In the genomic region with DNA sequence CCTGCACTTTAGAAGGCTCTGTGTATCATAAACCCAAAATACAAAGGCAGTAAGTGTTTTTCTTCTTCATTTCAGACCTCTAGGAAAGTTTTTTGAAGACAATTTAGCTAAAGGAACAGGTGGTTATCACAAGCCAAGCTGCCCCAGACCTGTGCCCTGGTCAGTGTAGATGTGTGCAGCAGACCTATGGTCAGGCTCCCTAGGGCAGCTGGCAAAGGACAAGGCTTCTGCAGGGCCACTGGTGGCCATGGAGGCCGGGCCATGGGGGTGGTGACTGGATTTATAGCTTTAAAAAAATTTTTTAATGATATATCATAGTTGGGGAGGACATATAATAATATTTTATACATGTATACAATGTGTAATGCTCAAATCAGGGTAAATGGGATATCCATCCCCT, we compare ENCODE assay signal across 17 cellular contexts. TPM values are rescaled to one million over a fixed set of nuclear protein-coding genes. Genes with fewer than 3 reads are reported as not detected.
A peak's percentile ranks its signal among the peaks of the same experiment; 100 is the strongest.
DNase-seq lines count a peak whose midpoint lies in the region; ATAC-seq lines count a peak whose summit lies in the region.
"Had no signal": no experiment of that assay in that cellular context is flagged by ENCODE, and none has a peak within 500 bp of the region (broad histone marks: within the 10 kb centered on the region; RNA-seq: fewer than 3 reads in every experiment).

No MANE protein-coding gene starts in this region.

- no peak overlapping the region for H3K4me3 Mint-ChIP-seq in activated CD4-positive, alpha-beta T cell treated with anti-CD3 and anti-CD28 coated beads for 36 hours
- H3K4me3 Mint-ChIP-seq in CD8-positive, alpha-beta memory T cell, result peak overlapping the region in 3 of 7 donors; percentile 0 to 70 (median 37)
- H3K4me3 Mint-ChIP-seq in naive thymus-derived CD4-positive, alpha-beta T cell, result peak overlapping the region in 8 of 10 donors; percentile 18 to 75 (median 60)
- no peak overlapping the region for H3K4me3 Mint-ChIP-seq in stimulated activated naive B cell treated with anti-CD40 and anti-IgM and Interleukin-4, amounts not matched to agents 10 μg/mL and 1 μg/mL and 100 μg/mL, for 72 hours
- H3K4me3 Mint-ChIP-seq: brain; dendritic cell treated with granulocyte-macrophage colony-stimulating factor and Interleukin-4, amounts not matched to agents 40 ng/mL and 50 ng/mL, for 4 days had no signal

- no peak for DNase-seq in activated CD4-positive, alpha-beta T cell treated with anti-CD3 and anti-CD28 coated beads for 36 hours
- DNase-seq in activated CD4-positive, alpha-beta T cell treated with anti-CD3 and anti-CD28 coated beads, Interleukin-2, amount 50 U/mL, for 4 hours, result no peak
- DNase-seq in CD8-positive, alpha-beta memory T cell, result no peak
- DNase-seq in activated naive CD4-positive, alpha-beta T cell treated with anti-CD3 and anti-CD28 coated beads, Interleukin-2, amount 50 U/mL, for 72 hours (ENCODE audit: low spot score in 2 of 2), result no peak
- DNase-seq in naive thymus-derived CD4-positive, alpha-beta T cell, result no peak
- no peak for DNase-seq in stimulated activated naive B cell treated with anti-CD40 and anti-IgM and Interleukin-4, amounts not matched to agents 10 μg/mL and 1 μg/mL and 100 μg/mL, for 72 hours
- DNase-seq in NCI-H82 (lab: John Stamatoyannopoulos, UW), result no peak
- DNase-seq: NCI-H1092, NCI-H2081, NCI-H510A treated with DMSO at 0.1 percent for 48 hours had no signal

- H3K9me3 Mint-ChIP-seq in activated CD4-positive, alpha-beta T cell treated with anti-CD3 and anti-CD28 coated beads for 36 hours (ENCODE audit: low read depth), result peaks cover 3% of the 10 kb centered on the region
- H3K9me3 Mint-ChIP-seq in CD8-positive, alpha-beta memory T cell, result peaks cover 0 to 3% (median 0%) of the 10 kb centered on the region in 5 donors
- peaks cover 0 to 4% of the 10 kb centered on the region in 2 donors for H3K9me3 Mint-ChIP-seq in activated naive CD4-positive, alpha-beta T cell treated with anti-CD3 and anti-CD28 coated beads, Interleukin-2, amount 50 U/mL, for 72 hours
- H3K9me3 Mint-ChIP-seq in naive thymus-derived CD4-positive, alpha-beta T cell, result peaks cover 0 to 9% (median 0%) of the 10 kb centered on the region in 11 donors
- H3K9me3 Mint-ChIP-seq in stimulated activated naive B cell treated with anti-CD40 and anti-IgM and Interleukin-4, amounts not matched to agents 10 μg/mL and 1 μg/mL and 100 μg/mL, for 72 hours, result peaks cover 0 to 2% of the 10 kb centered on the region in 2 donors
- H3K9me3 Mint-ChIP-seq: dendritic cell treated with granulocyte-macrophage colony-stimulating factor and Interleukin-4, amounts not matched to agents 40 ng/mL and 50 ng/mL, for 4 days; immature natural killer cell had no signal

- peaks cover 43% of the 10 kb centered on the region for H3K36me3 Mint-ChIP-seq in activated CD4-positive, alpha-beta T cell treated with anti-CD3 and anti-CD28 coated beads for 36 hours (ENCODE audit: low read depth)
- H3K36me3 Mint-ChIP-seq in CD8-positive, alpha-beta memory T cell, result peaks cover 4% of the 10 kb centered on the region in 3 donors
- peaks cover 12 to 39% of the 10 kb centered on the region in 2 donors for H3K36me3 Mint-ChIP-seq in activated naive CD4-positive, alpha-beta T cell treated with anti-CD3 and anti-CD28 coated beads, Interleukin-2, amount 50 U/mL, for 72 hours
- peaks cover 4 to 37% (median 18%) of the 10 kb centered on the region in 5 donors for H3K36me3 Mint-ChIP-seq in naive thymus-derived CD4-positive, alpha-beta T cell
- H3K36me3 Mint-ChIP-seq in stimulated activated naive B cell treated with anti-CD40 and anti-IgM and Interleukin-4, amounts not matched to agents 10 μg/mL and 1 μg/mL and 100 μg/mL, for 72 hours, result peaks cover 10 to 14% of the 10 kb centered on the region in 2 donors

- ATAC-seq in activated CD4-positive, alpha-beta T cell treated with anti-CD3 and anti-CD28 coated beads for 36 hours, result no peak
- ATAC-seq in activated naive CD4-positive, alpha-beta T cell treated with anti-CD3 and anti-CD28 coated beads, Interleukin-2, amount 50 U/mL, for 72 hours, result no peak
- no peak for ATAC-seq in naive thymus-derived CD4-positive, alpha-beta T cell
- ATAC-seq in GM18907 (IDR thresholded peaks at IDR 0.05; ENCODE audit: unreplicated experiment), result no peak
- no peak for ATAC-seq in stimulated activated naive B cell treated with anti-CD40 and anti-IgM and Interleukin-4, amounts not matched to agents 10 μg/mL and 1 μg/mL and 100 μg/mL, for 72 hours (replicated peaks)
- ATAC-seq: sciatic nerve had no signal

- no peaks in the 10 kb centered on the region for H3K27me3 ChIP-seq in CD8-positive, alpha-beta memory T cell (ENCODE audit: insufficient read depth, low read length, poor library complexity, severe bottlenecking)
- no peaks in the 10 kb centered on the region for H3K27me3 ChIP-seq in naive thymus-derived CD4-positive, alpha-beta T cell (ENCODE audit: control insufficient read depth in 2 of 2, insufficient read depth in 2 of 2, low read length in 2 of 2)

- H3K4me3 ChIP-seq in CD8-positive, alpha-beta memory T cell (ENCODE audit: low read length), result no peak overlapping the region
- H3K4me3 ChIP-seq in naive thymus-derived CD4-positive, alpha-beta T cell (ENCODE audit: low read length), result no peak overlapping the region
- H3K4me3 ChIP-seq: lung had no signal

- POLR2A ChIA-PET in activated CD4-positive, alpha-beta T cell treated with anti-CD3 and anti-CD28 coated beads for 36 hours (lab: Charles Lee), result interaction anchor here (0.6 to 1.5 kb wide), 3 partner anchors 9 to 67 kb away, joined by 3 to 14 read pairs (median 4); no protein-coding TSS in a partner anchor
- POLR2A ChIA-PET in CD8-positive, alpha-beta memory T cell (lab: Charles Lee), result interaction anchor here (0.7 to 2.7 kb wide), 6 partner anchors 32 to 253 kb away, joined by 3 to 30 read pairs (median 4); partner anchors contain the start of gene MYL12A
- POLR2A ChIA-PET in naive thymus-derived CD4-positive, alpha-beta T cell (lab: Charles Lee), result interaction anchor here (0.6 to 7.8 kb wide), 20 partner anchors 8 to 267 kb away, joined by 3 to 176 read pairs (median 4); partner anchors contain the start of genes MYL12A and MYL12B

- peak overlapping the region; percentile 90 for H3K27ac Mint-ChIP-seq in activated CD4-positive, alpha-beta T cell treated with anti-CD3 and anti-CD28 coated beads for 36 hours
- H3K27ac Mint-ChIP-seq in CD8-positive, alpha-beta memory T cell, result peak overlapping the region in 5 of 8 donors; percentile 25 to 79 (median 72)
- H3K27ac Mint-ChIP-seq in activated naive CD4-positive, alpha-beta T cell treated with anti-CD3 and anti-CD28 coated beads, Interleukin-2, amount 50 U/mL, for 72 hours, result peak overlapping the region; percentile 81 to 86
- peak overlapping the region; percentile 64 to 91 (median 84) for H3K27ac Mint-ChIP-seq in naive thymus-derived CD4-positive, alpha-beta T cell
- H3K27ac Mint-ChIP-seq in stimulated activated naive B cell treated with anti-CD40 and anti-IgM and Interleukin-4, amounts not matched to agents 10 μg/mL and 1 μg/mL and 100 μg/mL, for 72 hours, result no peak overlapping the region

- CTCF ChIA-PET in activated CD4-positive, alpha-beta T cell treated with anti-CD3 and anti-CD28 coated beads for 36 hours (lab: Charles Lee), result interaction anchor here (0.6 to 3.9 kb wide), 28 partner anchors 10 to 289 kb away, joined by 3 to 68 read pairs (median 6); partner anchors contain the start of gene MYL12A
- CTCF ChIA-PET in CD8-positive, alpha-beta memory T cell (lab: Charles Lee), result interaction anchor here (0.8 to 8.3 kb wide), 50 partner anchors 9 to 252 kb away, joined by 3 to 144 read pairs (median 6); partner anchors contain the start of genes LPIN2 and MYL12A
- CTCF ChIA-PET in naive thymus-derived CD4-positive, alpha-beta T cell (lab: Charles Lee), result interaction anchor here (0.6 to 7.0 kb wide), 38 partner anchors 8 to 671 kb away, joined by 3 to 226 read pairs (median 6); no protein-coding TSS in a partner anchor

- H3K4me1 Mint-ChIP-seq in activated CD4-positive, alpha-beta T cell treated with anti-CD3 and anti-CD28 coated beads for 36 hours, result peaks cover 93% of the 10 kb centered on the region
- H3K4me1 Mint-ChIP-seq in CD8-positive, alpha-beta memory T cell, result peaks cover 70 to 82% (median 78%) of the 10 kb centered on the region in 3 donors
- H3K4me1 Mint-ChIP-seq in naive thymus-derived CD4-positive, alpha-beta T cell, result peaks cover 47 to 88% (median 81%) of the 10 kb centered on the region in 7 donors
- H3K4me1 Mint-ChIP-seq in stimulated activated naive B cell treated with anti-CD40 and anti-IgM and Interleukin-4, amounts not matched to agents 10 μg/mL and 1 μg/mL and 100 μg/mL, for 72 hours, result peaks cover 32 to 61% of the 10 kb centered on the region in 2 donors

- intact Hi-C loops in activated CD4-positive, alpha-beta T cell treated with anti-CD3 and anti-CD28 coated beads for 36 hours (cut with DNase I, micrococcal nuclease), result loop anchor here (1.0 to 2.0 kb wide), 4 partner anchors 69 to 252 kb away; no protein-coding TSS in a partner anchor
- intact Hi-C loops in naive thymus-derived CD4-positive, alpha-beta T cell (cut with micrococcal nuclease), result loop anchor here (1.0 to 10.0 kb wide), 8 partner anchors 19 to 673 kb away; partner anchors contain the start of gene LPIN2 (in 2 of the 2)

- H3K9me3 ChIP-seq in CD8-positive, alpha-beta memory T cell (ENCODE audit: low read length), result no peaks in the 10 kb centered on the region
- no peaks in the 10 kb centered on the region for H3K9me3 ChIP-seq in naive thymus-derived CD4-positive, alpha-beta T cell (ENCODE audit: control insufficient read depth in 2 of 3, low read length in 3 of 3)

- H3K36me3 ChIP-seq in CD8-positive, alpha-beta memory T cell (ENCODE audit: insufficient read depth, low read length), result no peaks in the 10 kb centered on the region
- no peaks in the 10 kb centered on the region for H3K36me3 ChIP-seq in naive thymus-derived CD4-positive, alpha-beta T cell (ENCODE audit: control insufficient read depth in 2 of 3, insufficient read depth in 3 of 3, low read length in 3 of 3)

- no peaks in the 10 kb centered on the region for H3K27me3 Mint-ChIP-seq in activated CD4-positive, alpha-beta T cell treated with anti-CD3 and anti-CD28 coated beads for 36 hours
- peaks cover 0 to 1% of the 10 kb centered on the region in 2 donors for H3K27me3 Mint-ChIP-seq in CD8-positive, alpha-beta memory T cell
- H3K27me3 Mint-ChIP-seq in naive thymus-derived CD4-positive, alpha-beta T cell, result no peaks in the 10 kb centered on the region
- H3K27me3 Mint-ChIP-seq in stimulated activated naive B cell treated with anti-CD40 and anti-IgM and Interleukin-4, amounts not matched to agents 10 μg/mL and 1 μg/mL and 100 μg/mL, for 72 hours, result no peaks in the 10 kb centered on the region
- H3K27me3 Mint-ChIP-seq: B cell; brain; dendritic cell treated with granulocyte-macrophage colony-stimulating factor and Interleukin-4, amounts not matched to agents 40 ng/mL and 50 ng/mL, for 4 days had no signal

- no peak overlapping the region for H3K27ac ChIP-seq in CD8-positive, alpha-beta memory T cell (ENCODE audit: low read depth, low read length)
- H3K27ac ChIP-seq in naive thymus-derived CD4-positive, alpha-beta T cell (ENCODE audit: low read depth, low read length), result peak overlapping the region; percentile 55

- H3K4me1 ChIP-seq in CD8-positive, alpha-beta memory T cell (ENCODE audit: insufficient read depth, low read length), result peaks cover 52% of the 10 kb centered on the region
- H3K4me1 ChIP-seq in naive thymus-derived CD4-positive, alpha-beta T cell (ENCODE audit: control insufficient read depth in 2 of 2, insufficient read depth in 2 of 2, low read length in 2 of 2), result peaks cover 33 to 47% of the 10 kb centered on the region in 2 donors

RNA-seq across cellular contexts. Expression of gene LPIN2, which starts 18.8 kb away (rescaled TPM):
- 10 to 100 TPM; 82.6 to 95.3 TPM for total RNA-seq in activated CD4-positive, alpha-beta T cell treated with anti-CD3 and anti-CD28 coated beads for 36 hours
- 10 to 100 TPM; 82.9 to 83.2 TPM for total RNA-seq in CD8-positive, alpha-beta memory T cell
- polyA plus RNA-seq in CD8-positive, alpha-beta memory T cell, result 68.6 TPM
- total RNA-seq in activated naive CD4-positive, alpha-beta T cell treated with anti-CD3 and anti-CD28 coated beads, Interleukin-2, amount 50 U/mL, for 72 hours, result 100 to 1,000 TPM in 1 of 2 donors, 10 to 100 TPM in 1; 66.0 to 113 TPM
- 100 to 1,000 TPM in 1 of 5 experiments, 10 to 100 TPM in 4; 58.8 to 133 (median 73.6) TPM for total RNA-seq in naive thymus-derived CD4-positive, alpha-beta T cell
- 10 to 100 TPM; 63.7 to 73.1 TPM for polyA plus RNA-seq in naive thymus-derived CD4-positive, alpha-beta T cell

Comparison
In these comparisons a context has a peak if more than half of its experiments do, and no peak if none do; other contexts are left out.
1. H3K4me3 Mint-ChIP-seq: peak in naive thymus-derived CD4-positive, alpha-beta T cell (8 of 10); none in activated CD4-positive, alpha-beta T cell treated with anti-CD3 and anti-CD28 coated beads for 36 hours (single experiment) and stimulated activated naive B cell treated with anti-CD40 and anti-IgM and Interleukin-4, amounts not matched to agents 10 μg/mL and 1 μg/mL and 100 μg/mL, for 72 hours (0 of 2).